In genomic region chr5:32531885-32532520, GRCh38 we compare ENCODE assay signal across 8 cellular contexts. TPM values are rescaled to one million over a fixed set of nuclear protein-coding genes. Genes with fewer than 3 reads are reported as not detected.
DNase-seq lines count a peak whose midpoint lies in the region; ATAC-seq and TF ChIP-seq lines count a peak whose summit lies in the region.

No MANE protein-coding gene starts in this region.

- H3K36me3 Mint-ChIP-seq in activated T-helper 17 cell treated with anti-CD3 and anti-CD28 coated beads, Interleukin-2, amount 50 U/mL, for 72 hours (ENCODE audit: low read depth), result peaks cover 19% of the 10 kb centered on the region

- POLR2A ChIA-PET in HEK293T (lab: Yijun Ruan, JAX), result interaction anchor here (1.0 to 1.3 kb wide), 2 partner anchors 27 to 53 kb away, joined by 3 to 5 read pairs; partner anchors contain the start of gene SUB1

- CTCF ChIA-PET in HEK293T (lab: Yijun Ruan, JAX), result interaction anchor here (1.0 to 1.6 kb wide), 2 partner anchors 58 to 80 kb away, joined by 3 to 7 read pairs; no protein-coding TSS in a partner anchor

- peaks cover 27% of the 10 kb centered on the region for H3K4me1 Mint-ChIP-seq in activated T-helper 17 cell treated with anti-CD3 and anti-CD28 coated beads, Interleukin-2, amount 50 U/mL, for 72 hours

- DNase-seq in activated gamma-delta T cell treated with Interleukin-2 at 50 U/mL for 16 hours, result peak; percentile 26
- no peak for DNase-seq in activated gamma-delta T cell (lab: John Stamatoyannopoulos, UW)
- DNase-seq in NCI-H2196 (lab: John Stamatoyannopoulos, UW; ENCODE audit: unreplicated experiment), result peak; percentile 59
- DNase-seq in islet precursor cell, result peak; percentile 86
- DNase-seq in stimulated activated naive CD8-positive, alpha-beta T cell treated with anti-CD3 and anti-CD28 coated beads, Interleukin-15, Interleukin-2, amounts not matched to agents 100 U/mL and 50 U/mL, for 24 hours, result peak; percentile 9
- DNase-seq in HEK293T (ENCODE audit: extremely low spot score), result no peak

- H3K27ac Mint-ChIP-seq in activated T-helper 17 cell treated with anti-CD3 and anti-CD28 coated beads, Interleukin-2, amount 50 U/mL, for 72 hours, result peak overlapping the region; percentile 98

- H3K9me3 Mint-ChIP-seq in activated T-helper 17 cell treated with anti-CD3 and anti-CD28 coated beads, Interleukin-2, amount 50 U/mL, for 72 hours, result no peaks in the 10 kb centered on the region

- no peaks in the 10 kb centered on the region for H3K27me3 Mint-ChIP-seq in activated T-helper 17 cell treated with anti-CD3 and anti-CD28 coated beads, Interleukin-2, amount 50 U/mL, for 72 hours

- peak overlapping the region; percentile 97 for H3K4me3 Mint-ChIP-seq in activated T-helper 17 cell treated with anti-CD3 and anti-CD28 coated beads, Interleukin-2, amount 50 U/mL, for 72 hours

- ATAC-seq in HG02840 (IDR thresholded peaks at IDR 0.05; ENCODE audit: low FRiP score, unreplicated experiment), result peak; percentile 41
- ATAC-seq in activated T-helper 17 cell treated with anti-CD3 and anti-CD28 coated beads, Interleukin-2, amount 50 U/mL, for 72 hours (replicated peaks), result peak; percentile 88
- ATAC-seq in stimulated activated naive CD8-positive, alpha-beta T cell treated with anti-CD3 and anti-CD28 coated beads, Interleukin-15, Interleukin-2, amounts not matched to agents 100 U/mL and 50 U/mL, for 24 hours, result peak; percentile 82

TF ChIP-seq in HEK293T, 16 proteins besides CTCF, POLR2A, EP300 and RAD21:
- TF ChIP-seq FOXM1 (IDR thresholded peaks at IDR 0.05; ENCODE audit: borderline replicate concordance) (no peak), SP1 (IDR thresholded peaks at IDR 0.05) (no peak), ZNF384 (IDR thresholded peaks at IDR 0.05) (no peak), NFRKB (IDR thresholded peaks at IDR 0.05) (no peak), TARDBP (IDR thresholded peaks at IDR 0.05) (no peak)

RNA-seq across cellular contexts. Expression of gene SUB1, which starts 53.4 kb away (rescaled TPM):
- total RNA-seq in activated T-helper 17 cell treated with anti-CD3 and anti-CD28 coated beads, Interleukin-2, amount 50 U/mL, for 72 hours, result 100 to 1,000 TPM; 263 to 402 TPM

Comparison
In these comparisons a context has a peak if more than half of its experiments do, and no peak if none do; other contexts are left out.
1. DNase-seq: peak in activated gamma-delta T cell treated with Interleukin-2 at 50 U/mL for 16 hours (single experiment), NCI-H2196 (single experiment), islet precursor cell (single experiment) and stimulated activated naive CD8-positive, alpha-beta T cell treated with anti-CD3 and anti-CD28 coated beads, Interleukin-15, Interleukin-2, amounts not matched to agents 100 U/mL and 50 U/mL, for 24 hours (single experiment); none in activated gamma-delta T cell (single experiment) and HEK293T (single experiment).
2. Peak in every context shown above with its lines, with median percentiles within 50 percentile points of each other: ATAC-seq.